8 cellular contexts compared by ENCODE assay signal in the genomic region with DNA sequence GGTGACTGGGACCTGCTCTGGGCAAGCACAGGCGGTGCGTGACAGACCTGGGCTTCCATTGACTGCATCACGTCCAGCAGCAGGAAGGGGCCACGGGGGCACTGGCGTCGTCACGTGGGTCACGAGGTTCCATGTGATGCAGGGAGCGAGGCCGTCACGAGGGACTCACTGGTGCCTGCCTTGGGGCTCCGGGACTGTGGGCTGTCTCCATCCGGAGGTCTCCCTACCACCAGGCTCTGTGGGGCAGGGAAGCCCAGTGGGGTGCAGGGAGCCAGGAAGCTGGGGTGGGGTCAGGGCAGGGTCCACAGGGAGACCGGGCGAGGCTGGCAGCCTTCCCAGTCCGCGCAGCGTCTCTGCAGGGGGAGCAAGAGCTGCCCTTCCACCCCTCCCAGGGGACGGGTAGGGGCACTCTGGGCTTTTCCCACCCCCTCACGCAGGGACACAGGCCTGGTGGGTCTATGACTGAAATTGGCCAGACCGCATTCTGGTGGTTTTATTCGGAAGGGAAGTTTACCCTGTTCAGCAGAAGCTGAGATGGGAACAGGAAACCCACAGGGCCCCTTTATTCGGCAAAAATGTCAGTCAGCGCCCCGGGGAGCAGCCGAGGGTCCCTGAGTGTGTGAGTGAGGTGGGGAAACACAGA. TPM values are rescaled to one million over a fixed set of nuclear protein-coding genes. Genes with fewer than 3 reads are reported as not detected.
DNase-seq lines count a peak whose midpoint lies in the region; ATAC-seq and TF ChIP-seq lines count a peak whose summit lies in the region.

No MANE protein-coding gene starts in this region.

- H3K4me1 ChIP-seq in RWPE2 (ENCODE audit: insufficient read depth, poor library complexity, severe bottlenecking), result peaks cover 5% of the 10 kb centered on the region
- peaks cover 3% of the 10 kb centered on the region for H3K4me1 ChIP-seq in right cardiac atrium (ENCODE audit: control insufficient read depth, insufficient read depth, low read length)

- intact Hi-C loops in right cardiac atrium (cut with DNase I), result no loop called here

- H3K4me3 ChIP-seq in GM12865 (ENCODE audit: low read depth, low read length) (peak overlapping the region; percentile 84), RWPE2 (ENCODE audit: severe bottlenecking) (peak overlapping the region; percentile 35), right cardiac atrium (ENCODE audit: low read length) (peak overlapping the region; percentile 54)

- H3K4me1 Mint-ChIP-seq in activated naive CD8-positive, alpha-beta T cell (ENCODE audit: low read depth), result peaks cover 18% of the 10 kb centered on the region

- H3K36me3 ChIP-seq in RWPE2 (ENCODE audit: low read depth), result no peaks in the 10 kb centered on the region

- no peaks in the 10 kb centered on the region for H3K27me3 Mint-ChIP-seq in activated naive CD8-positive, alpha-beta T cell

- H3K27me3 ChIP-seq in RWPE2 (ENCODE audit: insufficient read depth, poor library complexity, severe bottlenecking) (no peaks in the 10 kb centered on the region), right cardiac atrium (ENCODE audit: control insufficient read depth, insufficient read depth) (no peaks in the 10 kb centered on the region)

- ATAC-seq in HG02885 (IDR thresholded peaks at IDR 0.05; ENCODE audit: poor library complexity, unreplicated experiment) (peak; percentile 40), RWPE2 (ENCODE audit: low read depth) (peak; percentile 5), right cardiac atrium (peak; percentile 55 to 56)

- peak overlapping the region; percentile 98 for H3K27ac Mint-ChIP-seq in activated naive CD8-positive, alpha-beta T cell

- H3K9me3 Mint-ChIP-seq in activated naive CD8-positive, alpha-beta T cell (ENCODE audit: low read depth), result no peaks in the 10 kb centered on the region

- peak overlapping the region; percentile 38 for H3K27ac ChIP-seq in RWPE2 (ENCODE audit: poor library complexity, severe bottlenecking)
- peak overlapping the region; percentile 74 for H3K27ac ChIP-seq in right cardiac atrium (ENCODE audit: low read length)

- 16% methylated on average over 26 of the region's 26 CpGs for WGBS in right cardiac atrium

- TF ChIP-seq CTCF in GM12865 (IDR thresholded peaks at IDR 0.05; ENCODE audit: insufficient read depth, low read depth, low read length, missing control alignments) (no peak), RWPE2 (IDR thresholded peaks at IDR 0.05; ENCODE audit: poor library complexity, severe bottlenecking) (no peak)

- H3K9me3 ChIP-seq in RWPE2 (ENCODE audit: severe bottlenecking), result no peaks in the 10 kb centered on the region
- no peaks in the 10 kb centered on the region for H3K9me3 ChIP-seq in right cardiac atrium (ENCODE audit: control insufficient read depth, low read length)

- no peaks in the 10 kb centered on the region for H3K36me3 Mint-ChIP-seq in activated naive CD8-positive, alpha-beta T cell

- DNase-seq in GM12865 (ENCODE audit: low read depth), result peak; percentile 88
- no peak for DNase-seq in RWPE2 (ENCODE audit: low spot score)
- peak; percentile 81 to 93 (median 92) for DNase-seq in right cardiac atrium
- peak; percentile 87 for DNase-seq in stimulated activated CD4-positive, alpha-beta T cell treated with anti-CD3 and anti-CD28 coated beads, Interleukin-1b, Interleukin-23, amount 100 ng/mL, for 48 hours
- no peak for DNase-seq in NCI-H524 (lab: John Stamatoyannopoulos, UW)
- DNase-seq in NCI-H446 treated with DMSO at 0.1 percent for 48 hours (lab: John Stamatoyannopoulos, UW), result no peak

- peak overlapping the region; percentile 97 for H3K4me3 Mint-ChIP-seq in activated naive CD8-positive, alpha-beta T cell

RNA-seq across cellular contexts. Expression of gene TNFRSF14, which starts 0.4 kb away (rescaled TPM):
- 10 to 100 TPM; 17.6 to 25.5 (median 21.8) TPM for total RNA-seq in right cardiac atrium
- polyA plus RNA-seq in right cardiac atrium, result 27.6 TPM

RNA-seq across cellular contexts. Expression of gene HES5, which starts 25.7 kb away (rescaled TPM):
- total RNA-seq in right cardiac atrium, result 1 to 10 TPM in 2 of 4 donors, under 1 TPM in 2; 0.61 to 1.8 (median 1.2) TPM
- 0.52 TPM for polyA plus RNA-seq in right cardiac atrium

RNA-seq across cellular contexts. Expression of gene PANK4, which starts 29.4 kb away (rescaled TPM):
- total RNA-seq in right cardiac atrium, result 10 to 100 TPM; 35.2 to 51.3 (median 45.1) TPM
- 38.7 TPM for polyA plus RNA-seq in right cardiac atrium

RNA-seq across cellular contexts. Expression of gene PRXL2B, which starts 30.8 kb away (rescaled TPM):
- total RNA-seq in right cardiac atrium, result 10 to 100 TPM in 2 of 4 donors, 1 to 10 TPM in 2; 8.0 to 11.8 (median 10.4) TPM
- 9.3 TPM for polyA plus RNA-seq in right cardiac atrium

Comparison
In these comparisons a context has a peak if more than half of its experiments do, and no peak if none do; other contexts are left out.
1. DNase-seq: peak in GM12865 (single experiment), right cardiac atrium (3 of 3) and stimulated activated CD4-positive, alpha-beta T cell treated with anti-CD3 and anti-CD28 coated beads, Interleukin-1b, Interleukin-23, amount 100 ng/mL, for 48 hours (single experiment); none in RWPE2 (single experiment), NCI-H524 (0 of 2) and NCI-H446 treated with DMSO at 0.1 percent for 48 hours (single experiment).
2. ATAC-seq: peak in every context shown above with its lines; median percentile 56 in right cardiac atrium; 40 in HG02885; 5 in RWPE2.
3. Peak in every context shown above with its lines, with median percentiles within 50 percentile points of each other: H3K4me3 ChIP-seq.